8 cellular contexts compared by ENCODE assay signal in genomic region chr19:12610540-12611360, GRCh38. TPM values are rescaled to one million over a fixed set of nuclear protein-coding genes. Genes with fewer than 3 reads are reported as not detected.
A peak's percentile ranks its signal among the peaks of the same experiment; 100 is the strongest.
DNase-seq lines count a peak whose midpoint lies in the region; ATAC-seq, FAIRE-seq and TF ChIP-seq lines count a peak whose summit lies in the region.

Gene ZNF490 (minus strand): TSS chr19:12610813. CDS start chr19:12610680, 133 bp downstream.
Gene ZNF791 (plus strand): TSS chr19:12610920. CDS start chr19:12611080, 160 bp downstream.

- intact Hi-C loops in HepG2 (cut with micrococcal nuclease; ENCODE audit: unreplicated experiment): loop anchor here (5.0 kb wide), 1 partner anchor 58 kb away; the partner anchor contains the start of gene ZNF564

- ATAC-seq in GM19438 (IDR thresholded peaks at IDR 0.05; ENCODE audit: low read depth, unreplicated experiment) (peak; percentile 66), HepG2 (peak; percentile 98)

- no peaks in the 10 kb centered on the region for H3K9me3 ChIP-seq in HepG2 (ENCODE audit: low read length)

- H2AFZ ChIP-seq in HepG2 (ENCODE audit: low read length): peak within 1 kb of the TSS; percentile 95

- H3K79me2 ChIP-seq in HepG2 (ENCODE audit: insufficient read depth, low read length): peaks cover 47% of the 10 kb centered on the region

- H3K4me1 ChIP-seq in HepG2 (ENCODE audit: insufficient read depth, low read length): peaks cover 9% of the 10 kb centered on the region; the same call in 1 of the 2 replicates

- TF ChIP-seq EP300 in HepG2 (IDR thresholded peaks at IDR 0.05; ENCODE audit: low read depth in 2 of 2, low read length in 2 of 2) (peak in 1 of 2 experiments; percentile 68; a peak in 2 of 4 replicates), HepG2 (CRISPR knock-in tag; IDR thresholded peaks at IDR 0.05; ENCODE audit: borderline replicate concordance) (peak; percentile 57)

- no peaks in the 10 kb centered on the region for H4K20me1 ChIP-seq in HepG2 (ENCODE audit: insufficient read depth, low read length)

- H3K36me3 ChIP-seq in HepG2 (replicated peaks in 1 of 2; ENCODE audit: control insufficient read depth in 1 of 2, insufficient read depth in 2 of 2, low read length in 2 of 2): peaks cover 3 to 22% of the 10 kb centered on the region in 2 experiments; a peak in 1 of 5 replicates

- H3K4me2 ChIP-seq in HepG2 (ENCODE audit: low read depth, low read length): peak within 1 kb of the TSS; percentile 85

- in situ Hi-C loops in HepG2 (cut with HindIII; ENCODE audit: extremely low pct_ligation_motif_present, low pct_unique_long_range_greater_than_20kb): no loop called here

- POLR2A ChIA-PET in HepG2 (lab: Yijun Ruan, JAX): interaction anchor here (0.8 to 2.1 kb wide), 25 partner anchors 9 to 471 kb away, joined by 3 to 17 read pairs (median 5); partner anchors contain the start of genes GET3, MAN2B1, WDR83 and ZNF20

- peak within 1 kb of the TSS; percentile 88 for H3K27ac ChIP-seq in HepG2 (ENCODE audit: extremely low read length, insufficient read depth, low read length)

- CTCF ChIA-PET in HepG2 (lab: Yijun Ruan, JAX; ENCODE audit: low intra/inter-chr PET ratio, low total read pairs): no interaction called here

- H3K9ac ChIP-seq in HepG2 (ENCODE audit: insufficient read depth, low read depth, low read length): peak within 1 kb of the TSS; percentile 95

- TF ChIP-seq POLR2A in HepG2 (IDR thresholded peaks at IDR 0.05; ENCODE audit: insufficient read depth in 1 of 2, low read depth in 2 of 2, low read length in 2 of 2): peak; percentile 84 to 92

- peak; percentile 99 for DNase-seq in CD1c-positive myeloid dendritic cell (ENCODE audit: extremely low spot score)
- DNase-seq in HK-2 (ENCODE audit: unreplicated experiment): peak; percentile 96
- DNase-seq in NCI-H82 treated with DMSO at 0.1 percent for 48 hours (lab: John Stamatoyannopoulos, UW; ENCODE audit: unreplicated experiment): peak; percentile 99
- DNase-seq in activated CD4-positive, alpha-beta T cell treated with anti-CD3 and anti-CD28 coated beads, Interleukin-2, amount 50 U/mL, for 48 hours: peak; percentile 97 to 99
- peak; percentile 96 to 97 for DNase-seq in dermis microvascular lymphatic vessel endothelial cell (ENCODE audit: low read depth in 2 of 2)
- DNase-seq in HepG2 (ENCODE audit: low spot score): peak; percentile 97
- DNase-seq in stimulated activated CD4-positive, alpha-beta T cell treated with anti-CD3 and anti-CD28 coated beads, Interleukin-2, amount 100 ng/mL, for 48 hours: peak; percentile 94 to 96

- peak within 1 kb of the TSS; percentile 79 to 97 (median 94) for H3K4me3 ChIP-seq in HepG2 (replicated peaks in 1 of 3; ENCODE audit: insufficient read depth in 1 of 3, low read depth in 2 of 3, low read length in 3 of 3)

- FAIRE-seq in HepG2 (lab: Jason Lieb, UNC): peak; percentile 98

- BruUV-seq in HepG2 (replicated peaks; lab: Mats Ljungman, UMichigan): no TSS peak

- peak; percentile 40 for TF ChIP-seq CTCF in HepG2 (CRISPR knock-in tag; IDR thresholded peaks at IDR 0.05)

- no peak; the same call in 1 of the 2 replicates for TF ChIP-seq RAD21 in HepG2 (CRISPR knock-in tag; IDR thresholded peaks at IDR 0.05)

- no peaks in the 10 kb centered on the region; a peak in 1 of 5 replicates for H3K27me3 ChIP-seq in HepG2 (ENCODE audit: control insufficient read depth in 1 of 2, insufficient read depth in 2 of 2, low read length in 2 of 2)

- 0% methylated on average over 7 of the region's 61 CpGs for WGBS in HepG2 (ENCODE audit: low lambda C conversion rate)

TF ChIP-seq in HepG2, 621 proteins besides CTCF, POLR2A, EP300 and RAD21 (continues in another document):
- TF ChIP-seq HNRNPK (IDR thresholded peaks at IDR 0.05; ENCODE audit: low read depth, low read length, poor library complexity, severe bottlenecking): no peak
- peak; percentile 91; the same call in 1 of the 2 replicates for TF ChIP-seq THAP9 (CRISPR knock-in tag; IDR thresholded peaks at IDR 0.05; ENCODE audit: borderline replicate concordance)
- peak; percentile 98 for TF ChIP-seq SIN3A (IDR thresholded peaks at IDR 0.05; ENCODE audit: borderline replicate concordance, low read depth, low read length)
- TF ChIP-seq ZNF549 (CRISPR knock-in tag; IDR thresholded peaks at IDR 0.05): no peak
- TF ChIP-seq GABPA (IDR thresholded peaks at IDR 0.05; ENCODE audit: low read depth, low read length): peak; percentile 90
- peak; percentile 97 for TF ChIP-seq GABPA (CRISPR knock-in tag; IDR thresholded peaks at IDR 0.05; ENCODE audit: low read depth)

RNA-seq across cellular contexts. Expression of gene ZNF490, which starts in this region (rescaled TPM):
- total RNA-seq in dermis microvascular lymphatic vessel endothelial cell: 6.5 and 6.8 TPM in 2 replicates
- 2.9 and 5.2 TPM in 2 replicates for total RNA-seq in HepG2 (2016; rRNA removed; fragmentation: Illumina TruSeq; extraction: Trizol)
- 0.40 and 0.71 TPM in 2 replicates for total RNA-seq in HepG2 (2016; cell fraction: cytosol; rRNA removed; fragmentation: Illumina TruSeq; extraction: Trizol; ENCODE audit: low read depth)
- total RNA-seq in HepG2 (2016; cell fraction: insoluble cytoplasmic fraction; rRNA removed; fragmentation: Illumina TruSeq; extraction: Trizol): 2.9 and 5.1 TPM in 2 replicates
- 1.4 and 1.7 TPM in 2 replicates for total RNA-seq in HepG2 (2016; cell fraction: membrane; rRNA removed; fragmentation: Illumina TruSeq; extraction: Trizol)
- total RNA-seq in HepG2 (2016; cell fraction: nucleus; rRNA removed; fragmentation: Illumina TruSeq; extraction: Trizol): 2.6 and 3.7 TPM in 2 replicates
- polyA plus RNA-seq in HepG2 (2011; rRNA removed): 1.2 and 1.3 TPM in 2 replicates
- polyA plus RNA-seq in HepG2 (2011; cell fraction: cytosol; rRNA removed): 0.52 and 0.60 TPM in 2 replicates
- polyA plus RNA-seq in HepG2 (2011; cell fraction: nucleus; rRNA removed): 0.99 and 1.1 TPM in 2 replicates
- polyA plus RNA-seq in HepG2 (2012): 0.54 and 0.77 TPM in 2 replicates
- 0.10 TPM in 1 of 2 replicates, not detected in the other for polyA plus RNA-seq in HepG2 (2016; cell fraction: cytosol; fragmentation: Illumina TruSeq; extraction: Trizol; ENCODE audit: low read depth)
- polyA plus RNA-seq in HepG2 (2016; cell fraction: insoluble cytoplasmic fraction; fragmentation: Illumina TruSeq; extraction: Trizol; ENCODE audit: low read depth): 0.48 and 0.69 TPM in 2 replicates
- polyA plus RNA-seq in HepG2 (2016; cell fraction: membrane; fragmentation: Illumina TruSeq; extraction: Trizol; ENCODE audit: low read depth): 0.10 TPM in 1 of 2 replicates, not detected in the other
- polyA plus RNA-seq in HepG2 (2016; cell fraction: nucleus; fragmentation: Illumina TruSeq; extraction: Trizol; ENCODE audit: insufficient read depth, low read depth): 2.5 and 3.0 TPM in 2 replicates
- 5.6 and 6.1 TPM in 2 replicates for polyA minus RNA-seq in HepG2 (2011; rRNA and poly(A)+ RNA removed; ENCODE audit: low replicate concordance)
- 3.9 and 4.4 TPM in 2 replicates for polyA minus RNA-seq in HepG2 (2011; cell fraction: cytosol; rRNA and poly(A)+ RNA removed)
- polyA minus RNA-seq in HepG2 (2011; cell fraction: nucleus; rRNA and poly(A)+ RNA removed): 8.1 and 9.9 TPM in 2 replicates

RNA-seq across cellular contexts. Expression of gene ZNF791, which starts in this region (rescaled TPM):
- total RNA-seq in dermis microvascular lymphatic vessel endothelial cell: 10.4 and 11.2 TPM in 2 replicates
- total RNA-seq in HepG2 (2016; rRNA removed; fragmentation: Illumina TruSeq; extraction: Trizol): 17.4 and 21.3 TPM in 2 replicates
- 5.5 and 5.7 TPM in 2 replicates for total RNA-seq in HepG2 (2016; cell fraction: cytosol; rRNA removed; fragmentation: Illumina TruSeq; extraction: Trizol; ENCODE audit: low read depth)
- total RNA-seq in HepG2 (2016; cell fraction: insoluble cytoplasmic fraction; rRNA removed; fragmentation: Illumina TruSeq; extraction: Trizol): 16.4 and 22.2 TPM in 2 replicates
- 7.4 and 9.1 TPM in 2 replicates for total RNA-seq in HepG2 (2016; cell fraction: membrane; rRNA removed; fragmentation: Illumina TruSeq; extraction: Trizol)
- total RNA-seq in HepG2 (2016; cell fraction: nucleus; rRNA removed; fragmentation: Illumina TruSeq; extraction: Trizol): 15.1 and 19.8 TPM in 2 replicates
- 10.1 and 12.8 TPM in 2 replicates for polyA plus RNA-seq in HepG2 (2011; rRNA removed)
- polyA plus RNA-seq in HepG2 (2011; cell fraction: cytosol; rRNA removed): 4.9 and 5.3 TPM in 2 replicates
- 8.8 and 17.1 TPM in 2 replicates for polyA plus RNA-seq in HepG2 (2011; cell fraction: nucleus; rRNA removed)
- polyA plus RNA-seq in HepG2 (2012): 9.2 and 12.5 TPM in 2 replicates
- 0.87 and 3.4 TPM in 2 replicates for polyA plus RNA-seq in HepG2 (2016; cell fraction: cytosol; fragmentation: Illumina TruSeq; extraction: Trizol; ENCODE audit: low read depth)
- polyA plus RNA-seq in HepG2 (2016; cell fraction: insoluble cytoplasmic fraction; fragmentation: Illumina TruSeq; extraction: Trizol; ENCODE audit: low read depth): 11.5 and 12.8 TPM in 2 replicates
- 1.8 and 3.0 TPM in 2 replicates for polyA plus RNA-seq in HepG2 (2016; cell fraction: membrane; fragmentation: Illumina TruSeq; extraction: Trizol; ENCODE audit: low read depth)
- polyA plus RNA-seq in HepG2 (2016; cell fraction: nucleus; fragmentation: Illumina TruSeq; extraction: Trizol; ENCODE audit: insufficient read depth, low read depth): 22.3 and 24.6 TPM in 2 replicates
- 11.0 and 21.0 TPM in 2 replicates for polyA minus RNA-seq in HepG2 (2011; rRNA and poly(A)+ RNA removed; ENCODE audit: low replicate concordance)
- polyA minus RNA-seq in HepG2 (2011; cell fraction: cytosol; rRNA and poly(A)+ RNA removed): 13.4 and 16.9 TPM in 2 replicates
- polyA minus RNA-seq in HepG2 (2011; cell fraction: nucleus; rRNA and poly(A)+ RNA removed): 22.8 and 25.7 TPM in 2 replicates

Comparison
In these comparisons a context has a peak if more than half of its experiments do, and no peak if none do; other contexts are left out.
1. Peak in every context shown above with its lines: DNase-seq, ATAC-seq, H3K4me3 ChIP-seq and H3K27ac ChIP-seq.